In the genomic region with DNA sequence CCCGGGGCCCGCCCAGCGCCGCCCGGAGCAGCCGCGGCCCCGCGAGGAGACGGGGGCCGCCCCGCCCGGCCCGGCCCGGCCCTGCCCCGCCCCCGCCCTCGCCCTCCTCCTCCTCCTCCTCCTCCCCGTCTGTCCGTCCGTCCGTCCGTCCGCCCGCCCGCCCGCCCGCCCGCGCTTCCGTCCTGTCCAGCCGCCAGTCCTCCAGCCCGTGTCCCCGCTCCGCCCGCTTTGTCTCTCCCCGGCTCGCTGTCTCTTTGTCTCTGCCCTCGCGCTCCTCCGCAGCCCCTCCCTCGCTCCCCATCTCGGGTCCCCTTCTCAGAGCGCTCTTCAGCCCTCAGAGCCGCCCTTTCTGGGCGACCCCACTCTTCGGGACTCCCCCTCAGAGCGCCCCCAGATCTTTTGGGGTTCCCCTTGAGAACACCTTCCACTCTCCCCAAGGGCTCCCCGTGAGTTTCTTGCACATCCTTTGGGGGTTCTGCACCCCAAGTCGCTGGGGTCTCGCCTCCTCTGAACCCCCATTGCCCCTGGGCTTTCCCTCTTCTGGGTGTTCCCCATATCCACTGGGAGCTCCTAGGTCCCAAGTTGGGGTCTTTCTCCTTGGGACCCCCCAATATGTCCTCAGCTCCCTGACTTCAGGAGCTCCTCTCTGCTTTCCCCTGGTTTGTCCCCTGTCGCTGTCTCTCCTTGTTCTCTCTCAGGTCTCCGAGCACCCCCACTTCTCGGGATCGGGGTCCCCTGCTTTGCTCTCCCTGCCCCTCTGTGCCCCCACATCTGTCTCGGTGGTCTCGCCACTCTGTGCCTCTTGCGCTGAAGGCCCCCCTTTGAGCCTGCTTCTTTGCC, we compare ENCODE assay signal across 8 cellular contexts.
DNase-seq lines count a peak whose midpoint lies in the region; ATAC-seq and TF ChIP-seq lines count a peak whose summit lies in the region.

No MANE protein-coding gene starts in this region.

- H3K4me3 ChIP-seq in CD4-positive, alpha-beta memory T cell (ENCODE audit: low read length in 2 of 2) = peak overlapping the region; percentile 64 to 81
- peak overlapping the region; percentile 96 for H3K4me3 ChIP-seq in MG63
- peak overlapping the region; percentile 99 for H3K4me3 ChIP-seq in endodermal cell (ENCODE audit: low read length)
- peak overlapping the region; percentile 99 for H3K4me3 ChIP-seq in mesodermal cell (ENCODE audit: extremely low read depth, insufficient read depth, low read length, poor library complexity, severe bottlenecking)
- peak overlapping the region; percentile 56 to 90 (median 86) for H3K4me3 ChIP-seq in thyroid gland (replicated peaks in 1 of 3)

- no peaks in the 10 kb centered on the region for H3K9me3 ChIP-seq in CD4-positive, alpha-beta memory T cell (ENCODE audit: control insufficient read depth in 1 of 2, low read length in 2 of 2)
- H3K9me3 ChIP-seq in MG63 = no peaks in the 10 kb centered on the region
- H3K9me3 ChIP-seq in endodermal cell (ENCODE audit: control insufficient read depth, low read length) = no peaks in the 10 kb centered on the region
- no peaks in the 10 kb centered on the region for H3K9me3 ChIP-seq in mesodermal cell (ENCODE audit: control insufficient read depth, low read length)
- H3K9me3 ChIP-seq in thyroid gland = no peaks in the 10 kb centered on the region

- intact Hi-C loops in CD4-positive, alpha-beta memory T cell (cut with micrococcal nuclease) = loop anchor here (2.0 kb wide), 3 partner anchors 23 to 143 kb away; a partner anchor contains a TSS
- intact Hi-C loops in thyroid gland (cut with DNase I) = loop anchor here (10.0 kb wide), 1 partner anchor 143 kb away; a partner anchor contains a TSS

- H3K27me3 Mint-ChIP-seq in CD4-positive, alpha-beta memory T cell = no peaks in the 10 kb centered on the region
- H3K27me3 Mint-ChIP-seq in activated CD8-positive, alpha-beta T cell treated with anti-CD3 and anti-CD28 coated beads, Interleukin-2, amount 10 ng/mL, durations not matched to agents 7 days and 5 days (ENCODE audit: low read depth) = no peaks in the 10 kb centered on the region
- H3K27me3 Mint-ChIP-seq in endodermal cell (ENCODE audit: insufficient read depth) = peaks cover 2% of the 10 kb centered on the region

- POLR2A ChIA-PET in CD4-positive, alpha-beta memory T cell (lab: Charles Lee; ENCODE audit: partially characterized antibody) = interaction anchor here (0.9 to 5.5 kb wide), 5 partner anchors 11 to 508 kb away, joined by 3 to 33 read pairs (median 5); a partner anchor contains a TSS
- POLR2A ChIA-PET in activated CD8-positive, alpha-beta T cell treated with anti-CD3 and anti-CD28 coated beads, Interleukin-2, amount 10 ng/mL, durations not matched to agents 7 days and 5 days (lab: Charles Lee) = interaction anchor here (1.0 kb wide), 1 partner anchor 507 kb away, joined by 5 read pairs; a partner anchor contains a TSS

- H3K36me3 Mint-ChIP-seq in CD4-positive, alpha-beta memory T cell = peaks cover 0 to 13% of the 10 kb centered on the region in 2 donors
- H3K36me3 Mint-ChIP-seq in activated CD8-positive, alpha-beta T cell treated with anti-CD3 and anti-CD28 coated beads, Interleukin-2, amount 10 ng/mL, durations not matched to agents 7 days and 5 days (ENCODE audit: low read depth) = no peaks in the 10 kb centered on the region
- peaks cover 4% of the 10 kb centered on the region for H3K36me3 Mint-ChIP-seq in endodermal cell (ENCODE audit: low read depth)

- DNase-seq in CD4-positive, alpha-beta memory T cell = peak; percentile 35 to 60 (median 39)
- peak; percentile 81 for DNase-seq in MG63
- no peak for DNase-seq in activated CD8-positive, alpha-beta T cell treated with anti-CD3 and anti-CD28 coated beads, Interleukin-2, amount 10 ng/mL, durations not matched to agents 7 days and 5 days
- peak; percentile 79 for DNase-seq in endodermal cell
- peak; percentile 64 to 71 for DNase-seq in thyroid gland

- ATAC-seq in GM21367 (IDR thresholded peaks at IDR 0.05; ENCODE audit: unreplicated experiment) (peak; percentile 3), HG02973 (IDR thresholded peaks at IDR 0.05; ENCODE audit: unreplicated experiment) (no peak)
- ATAC-seq in activated CD8-positive, alpha-beta T cell treated with anti-CD3 and anti-CD28 coated beads, Interleukin-2, amount 10 ng/mL, durations not matched to agents 7 days and 5 days = peak; percentile 13

- H3K9ac ChIP-seq in endodermal cell (ENCODE audit: extremely low read depth, low read length, poor library complexity, severe bottlenecking) = peak overlapping the region; percentile 87

- H3K27ac ChIP-seq in CD4-positive, alpha-beta memory T cell (ENCODE audit: low read depth, low read length) = peak overlapping the region; percentile 77
- peak overlapping the region; percentile 71 for H3K27ac ChIP-seq in endodermal cell (ENCODE audit: low read depth, low read length)
- peak overlapping the region; percentile 81 for H3K27ac ChIP-seq in mesodermal cell (ENCODE audit: low read depth, low read length, severe bottlenecking)
- peak overlapping the region; percentile 97 to 100 (median 98) for H3K27ac ChIP-seq in thyroid gland

- TF ChIP-seq CTCF in endodermal cell (conservative IDR thresholded peaks at IDR 0.05) (no peak), thyroid gland (IDR thresholded peaks at IDR 0.05) (no peak)

- peaks cover 40 to 65% (median 51%) of the 10 kb centered on the region in 4 donors for H3K4me1 Mint-ChIP-seq in CD4-positive, alpha-beta memory T cell
- peaks cover 58% of the 10 kb centered on the region for H3K4me1 Mint-ChIP-seq in activated CD8-positive, alpha-beta T cell treated with anti-CD3 and anti-CD28 coated beads, Interleukin-2, amount 10 ng/mL, durations not matched to agents 7 days and 5 days (ENCODE audit: low read depth)
- peaks cover 28% of the 10 kb centered on the region for H3K4me1 Mint-ChIP-seq in endodermal cell

- no peaks in the 10 kb centered on the region for H3K9me3 Mint-ChIP-seq in CD4-positive, alpha-beta memory T cell
- H3K9me3 Mint-ChIP-seq in activated CD8-positive, alpha-beta T cell treated with anti-CD3 and anti-CD28 coated beads, Interleukin-2, amount 10 ng/mL, durations not matched to agents 7 days and 5 days (ENCODE audit: insufficient read depth) = no peaks in the 10 kb centered on the region
- no peaks in the 10 kb centered on the region for H3K9me3 Mint-ChIP-seq in endodermal cell

- TF ChIP-seq POLR2A in thyroid gland (IDR thresholded peaks at IDR 0.05) = no peak

- H3K27ac Mint-ChIP-seq in CD4-positive, alpha-beta memory T cell = peak overlapping the region; percentile 95 to 99 (median 97)
- H3K27ac Mint-ChIP-seq in activated CD8-positive, alpha-beta T cell treated with anti-CD3 and anti-CD28 coated beads, Interleukin-2, amount 10 ng/mL, durations not matched to agents 7 days and 5 days = peak overlapping the region; percentile 90
- H3K27ac Mint-ChIP-seq in endodermal cell = peak overlapping the region; percentile 89

- peak overlapping the region; percentile 92 to 96 (median 93) for H3K4me3 Mint-ChIP-seq in CD4-positive, alpha-beta memory T cell
- peak overlapping the region; percentile 88 for H3K4me3 Mint-ChIP-seq in activated CD8-positive, alpha-beta T cell treated with anti-CD3 and anti-CD28 coated beads, Interleukin-2, amount 10 ng/mL, durations not matched to agents 7 days and 5 days
- H3K4me3 Mint-ChIP-seq in endodermal cell = peak overlapping the region; percentile 89

- 1% methylated on average over 15 to 32 of the region's 58 CpGs for WGBS in endodermal cell (ENCODE audit: insufficient coverage in 1 of 2, insufficient read length in 1 of 2), 2 experiments
- WGBS in mesodermal cell (ENCODE audit: insufficient coverage in 2 of 2), 2 experiments = 1 to 3% methylated on average over 23 to 27 of the region's 58 CpGs
- 1% methylated on average over 22 to 25 of the region's 58 CpGs for WGBS in thyroid gland, 2 donors

- H3K27me3 ChIP-seq in CD4-positive, alpha-beta memory T cell (ENCODE audit: insufficient read depth, low read length) = no peaks in the 10 kb centered on the region
- H3K27me3 ChIP-seq in MG63 (no peaks in the 10 kb centered on the region), endodermal cell (ENCODE audit: control insufficient read depth, insufficient read depth, low read length, poor library complexity, severe bottlenecking) (no peaks in the 10 kb centered on the region), thyroid gland (no peaks in the 10 kb centered on the region)

- H3K36me3 ChIP-seq in CD4-positive, alpha-beta memory T cell (ENCODE audit: insufficient read depth, low read length) = no peaks in the 10 kb centered on the region
- H3K36me3 ChIP-seq in MG63 = peaks cover 21% of the 10 kb centered on the region
- peaks cover 11% of the 10 kb centered on the region for H3K36me3 ChIP-seq in endodermal cell (ENCODE audit: control insufficient read depth, insufficient read depth, low read length)
- H3K36me3 ChIP-seq in mesodermal cell (ENCODE audit: control insufficient read depth, insufficient read depth, low read length) = peaks cover 21% of the 10 kb centered on the region
- H3K36me3 ChIP-seq in thyroid gland = no peaks in the 10 kb centered on the region

- H3K4me1 ChIP-seq in CD4-positive, alpha-beta memory T cell (ENCODE audit: insufficient read depth, low read length) = peaks cover 57% of the 10 kb centered on the region
- H3K4me1 ChIP-seq in endodermal cell (ENCODE audit: control insufficient read depth, insufficient read depth, low read length) = peaks cover 24% of the 10 kb centered on the region
- peaks cover 26% of the 10 kb centered on the region for H3K4me1 ChIP-seq in mesodermal cell (ENCODE audit: control insufficient read depth, insufficient read depth, low read length, poor library complexity, severe bottlenecking)
- peaks cover 42 to 49% of the 10 kb centered on the region in 2 donors for H3K4me1 ChIP-seq in thyroid gland

- CTCF ChIA-PET in CD4-positive, alpha-beta memory T cell (lab: Charles Lee; ENCODE audit: partially characterized antibody) = interaction anchor here (1.4 kb wide), 1 partner anchor 126 kb away, joined by 3 read pairs; no protein-coding TSS in a partner anchor
- CTCF ChIA-PET in activated CD8-positive, alpha-beta T cell treated with anti-CD3 and anti-CD28 coated beads, Interleukin-2, amount 10 ng/mL, durations not matched to agents 7 days and 5 days (lab: Charles Lee) = interaction anchor here (0.9 to 1.6 kb wide), 4 partner anchors 30 to 507 kb away, joined by 3 read pairs; a partner anchor contains a TSS
